ENCODE assay signal across 8 cellular contexts in the genomic region with DNA sequence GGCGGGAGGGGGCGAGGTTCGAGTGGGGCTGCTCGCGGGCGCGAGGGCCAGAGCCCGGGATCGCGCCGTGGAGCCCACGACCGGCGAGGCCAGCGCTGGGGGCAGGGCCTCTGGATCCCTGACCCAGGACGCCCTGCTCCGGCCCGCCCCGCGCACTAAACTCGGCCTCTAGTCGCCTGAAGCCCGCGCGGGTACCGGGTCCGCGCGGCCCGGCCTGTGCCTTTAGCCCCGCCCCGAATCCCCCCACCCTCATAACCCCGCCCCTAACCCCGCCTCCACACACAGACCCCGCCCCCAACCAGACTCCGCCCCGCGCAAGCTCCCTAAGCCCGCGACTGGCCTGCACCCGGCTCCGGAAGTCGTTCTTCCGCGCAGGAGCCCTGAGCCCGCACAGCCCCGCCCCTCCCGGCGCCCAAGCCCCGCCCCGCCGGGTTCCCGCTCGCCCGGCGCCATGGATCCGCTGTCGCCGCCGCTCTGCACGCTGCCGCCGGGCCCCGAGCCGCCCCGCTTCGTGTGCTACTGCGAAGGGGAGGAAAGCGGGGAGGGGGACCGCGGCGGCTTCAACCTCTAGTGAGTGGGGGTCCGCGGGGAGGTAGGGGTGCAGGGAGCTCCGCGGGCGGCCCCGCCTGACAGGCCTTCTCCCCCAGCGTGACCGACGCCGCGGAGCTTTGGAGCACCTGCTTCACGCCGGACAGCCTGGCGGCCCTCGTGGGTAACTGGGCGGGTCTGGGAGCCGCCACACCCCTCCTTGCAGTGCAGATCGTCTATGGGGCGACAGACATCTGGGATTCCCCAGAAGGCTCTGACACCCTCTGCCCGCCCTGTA. TPM values are rescaled to one million over a fixed set of nuclear protein-coding genes. Genes with fewer than 3 reads are reported as not detected.
DNase-seq lines count a peak whose midpoint lies in the region; ATAC-seq and TF ChIP-seq lines count a peak whose summit lies in the region.

A gene with protein sequence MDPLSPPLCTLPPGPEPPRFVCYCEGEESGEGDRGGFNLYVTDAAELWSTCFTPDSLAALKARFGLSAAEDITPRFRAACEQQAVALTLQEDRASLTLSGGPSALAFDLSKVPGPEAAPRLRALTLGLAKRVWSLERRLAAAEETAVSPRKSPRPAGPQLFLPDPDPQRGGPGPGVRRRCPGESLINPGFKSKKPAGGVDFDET (plus strand): TSS at position 430 of the 826 bp plus-strand sequence. CDS start 22 bp downstream, at position 452.

- H3K9ac ChIP-seq in ES-I3 (ENCODE audit: low read depth, low read length) = peak within 1 kb of the TSS; percentile 89
- H3K9ac ChIP-seq in neuronal stem cell (ENCODE audit: low read depth, low read length, poor library complexity) = peak within 1 kb of the TSS; percentile 96
- peak within 1 kb of the TSS; percentile 63 to 88 (median 70) for H3K9ac ChIP-seq in subcutaneous abdominal adipose tissue (ENCODE audit: low read length in 5 of 5)

- H2AFZ ChIP-seq in GM23338 = no peak within 1 kb of the TSS
- H2AFZ ChIP-seq in neuronal stem cell (ENCODE audit: low read length) = peak within 1 kb of the TSS; percentile 96

- peak within 1 kb of the TSS; percentile 22 for H2BK12ac ChIP-seq in neuronal stem cell (ENCODE audit: low read length)

- WGBS in neuronal stem cell (ENCODE audit: extremely low coverage in 2 of 2, insufficient read length in 2 of 2, insufficient replicate concordance in 1 of 2), 2 donors = no CpG with 5 or more reads among the region's 92 CpGs

- no peak within 1 kb of the TSS for H3K27ac Mint-ChIP-seq in GM23338

- no peak for TF ChIP-seq CTCF in GM23338 (conservative IDR thresholded peaks at IDR 0.05; ENCODE audit: low read depth in 2 of 2)
- TF ChIP-seq CTCF in LNCaP clone FGC (IDR thresholded peaks at IDR 0.05; ENCODE audit: control insufficient read depth, extremely low read depth, insufficient read depth) = no peak

- no peaks in the 10 kb centered on the region; the same call in 2 of the 3 replicates for H3K36me3 Mint-ChIP-seq in GM23338 (ENCODE audit: low read depth)

- peak within 1 kb of the TSS; percentile 1 for H2BK5ac ChIP-seq in neuronal stem cell (ENCODE audit: low read length)

- H3K9me3 ChIP-seq in ES-I3 (ENCODE audit: control insufficient read depth, insufficient read depth, low read length) (peaks cover 4% of the 10 kb centered on the region; the same call in 1 of the 2 replicates), SJSA1 (replicated peaks) (peaks cover 13% of the 10 kb centered on the region), neuronal stem cell (replicated peaks in 1 of 2; ENCODE audit: control insufficient read depth in 2 of 2, insufficient read depth in 1 of 2, low read depth in 1 of 2, low read length in 2 of 2) (peaks cover 8 to 13% of the 10 kb centered on the region in 2 donors), subcutaneous abdominal adipose tissue (ENCODE audit: control insufficient read depth in 5 of 5, low read length in 5 of 5) (peaks cover 0 to 4% (median 0%) of the 10 kb centered on the region in 5 donors)

- peaks cover 29% of the 10 kb centered on the region for H3K27me3 Mint-ChIP-seq in GM23338 (ENCODE audit: insufficient read depth, low read depth, poor library complexity)

- H3K36me3 ChIP-seq in ES-I3 (ENCODE audit: insufficient read depth, low read length) (no peaks in the 10 kb centered on the region), GM23338 (ENCODE audit: insufficient read depth) (no peaks in the 10 kb centered on the region), SJSA1 (no peaks in the 10 kb centered on the region), neuronal stem cell (replicated peaks in 1 of 2; ENCODE audit: control insufficient read depth in 2 of 2, insufficient read depth in 2 of 2, low read length in 2 of 2) (peaks cover 6 to 15% of the 10 kb centered on the region in 2 donors), subcutaneous abdominal adipose tissue (ENCODE audit: control insufficient read depth in 5 of 5, insufficient read depth in 5 of 5, low read length in 5 of 5) (peaks cover 0 to 7% (median 4%) of the 10 kb centered on the region in 5 donors)

- H3K79me2 ChIP-seq in GM23338 (replicated peaks; ENCODE audit: insufficient read depth) = no peaks in the 10 kb centered on the region

- peak within 1 kb of the TSS; percentile 94 for H3K18ac ChIP-seq in neuronal stem cell (ENCODE audit: low read length)

- H4K8ac ChIP-seq in neuronal stem cell (ENCODE audit: low read depth, low read length) = no peak within 1 kb of the TSS

- no peaks in the 10 kb centered on the region for H4K20me1 ChIP-seq in GM23338 (replicated peaks; ENCODE audit: insufficient read depth)

- peak within 1 kb of the TSS; percentile 80 for H3K4me3 Mint-ChIP-seq in GM23338

- H3K27me3 ChIP-seq in GM23338 (ENCODE audit: insufficient read depth) (peaks cover 45% of the 10 kb centered on the region), SJSA1 (replicated peaks) (no peaks in the 10 kb centered on the region), neuronal stem cell (ENCODE audit: control insufficient read depth in 3 of 3, insufficient read depth in 3 of 3, low read depth in 1 of 3, low read length in 3 of 3) (peaks cover 0 to 5% (median 2%) of the 10 kb centered on the region in 3 experiments), subcutaneous abdominal adipose tissue (ENCODE audit: control insufficient read depth in 5 of 5, insufficient read depth in 4 of 5, low read length in 5 of 5) (peaks cover 8 to 23% (median 18%) of the 10 kb centered on the region in 5 donors)

- H3K4me3 ChIP-seq in GM23338 (peak within 1 kb of the TSS; percentile 86), LNCaP clone FGC (ENCODE audit: low read depth, low read length) (peak within 1 kb of the TSS; percentile 92), SJSA1 (peak within 1 kb of the TSS; percentile 44), neuronal stem cell (ENCODE audit: low read length in 2 of 2) (peak within 1 kb of the TSS; percentile 85 to 97), subcutaneous abdominal adipose tissue (ENCODE audit: low read depth in 1 of 5, low read length in 5 of 5) (peak within 1 kb of the TSS; percentile 69 to 86 (median 73))

- H2AK5ac ChIP-seq in neuronal stem cell (ENCODE audit: low read depth, low read length) = peak within 1 kb of the TSS; percentile 88

- H3K4me2 ChIP-seq in GM23338 = peak within 1 kb of the TSS; percentile 88
- H3K4me2 ChIP-seq in neuronal stem cell (ENCODE audit: insufficient read depth, low read length, poor library complexity, severe bottlenecking) = peak within 1 kb of the TSS; percentile 85

- H3K9me2 ChIP-seq in GM23338 (ENCODE audit: insufficient read depth) = no peaks in the 10 kb centered on the region

- peak within 1 kb of the TSS; percentile 81 for H2BK15ac ChIP-seq in neuronal stem cell (ENCODE audit: low read length)

- no peaks in the 10 kb centered on the region for H3F3A ChIP-seq in GM23338 (replicated peaks; ENCODE audit: low read depth)

- H2BK120ac ChIP-seq in neuronal stem cell (ENCODE audit: low read depth, low read length) = no peak within 1 kb of the TSS

- peaks cover 9% of the 10 kb centered on the region for H3K79me1 ChIP-seq in neuronal stem cell (ENCODE audit: low read depth, low read length)

- peak within 1 kb of the TSS; percentile 85 for H4K91ac ChIP-seq in neuronal stem cell (ENCODE audit: low read depth, low read length, poor library complexity)

- H3K9me3 Mint-ChIP-seq in GM23338 = peaks cover 10% of the 10 kb centered on the region

- H3K27ac ChIP-seq in GM23338 (ENCODE audit: low read depth) = no peak within 1 kb of the TSS
- H3K27ac ChIP-seq in SJSA1 = no peak within 1 kb of the TSS
- no peak within 1 kb of the TSS for H3K27ac ChIP-seq in neuronal stem cell (replicated peaks; ENCODE audit: low read length)
- H3K27ac ChIP-seq in subcutaneous abdominal adipose tissue (ENCODE audit: low read depth, low read length) = no peak within 1 kb of the TSS

- no peak within 1 kb of the TSS for H3K4ac ChIP-seq in neuronal stem cell (ENCODE audit: low read length)

- ATAC-seq in GM23338 = peak; percentile 65

- peaks cover 2% of the 10 kb centered on the region; the same call in 1 of the 2 replicates for H3K4me1 ChIP-seq in ES-I3 (ENCODE audit: insufficient read depth, low read length)
- H3K4me1 ChIP-seq in GM23338 (ENCODE audit: insufficient read depth) = peaks cover 5% of the 10 kb centered on the region; the same call in 1 of the 2 replicates
- H3K4me1 ChIP-seq in SJSA1 (replicated peaks) = peaks cover 23% of the 10 kb centered on the region
- peaks cover 4 to 18% of the 10 kb centered on the region in 2 donors for H3K4me1 ChIP-seq in neuronal stem cell (ENCODE audit: control insufficient read depth in 2 of 2, insufficient read depth in 1 of 2, low read depth in 1 of 2, low read length in 2 of 2)
- H3K4me1 ChIP-seq in subcutaneous abdominal adipose tissue (ENCODE audit: control insufficient read depth in 5 of 5, insufficient read depth in 5 of 5, low read length in 5 of 5) = peaks cover 1 to 36% (median 29%) of the 10 kb centered on the region in 5 donors

- peak within 1 kb of the TSS; percentile 75 for H3K14ac ChIP-seq in neuronal stem cell (ENCODE audit: low read length)

- no peaks in the 10 kb centered on the region; the same call in 2 of the 3 replicates for H3K4me1 Mint-ChIP-seq in GM23338

- H3K23ac ChIP-seq in neuronal stem cell (ENCODE audit: low read depth, low read length, poor library complexity) = peak within 1 kb of the TSS; percentile 75

- DNase-seq in GM23338 (ENCODE audit: low spot score) = peak; percentile 93
- DNase-seq in LNCaP clone FGC (ENCODE audit: low read depth) = peak; percentile 52
- DNase-seq in SJSA1 (ENCODE audit: low read depth in 1 of 2, low spot score in 2 of 2) = peak; percentile 37 to 74
- DNase-seq in activated gamma-delta T cell treated with anti-CD3 and anti-CD28 coated beads, Interleukin-2, amount 50 U/mL, for 16 hours (ENCODE audit: low read depth) = peak; percentile 91
- peak; percentile 61 for DNase-seq in foreskin melanocyte
- peak; percentile 86 for DNase-seq in neuronal stem cell (ENCODE audit: low spot score)

TF ChIP-seq in GM23338, 12 proteins besides CTCF, POLR2A, EP300 and RAD21:
- TF ChIP-seq JUNB (IDR thresholded peaks at IDR 0.05; ENCODE audit: unreplicated experiment) (no peak), POLR2AphosphoS5 (IDR thresholded peaks at IDR 0.05; ENCODE audit: low read depth) (peak; percentile 70), STAT1 (IDR thresholded peaks at IDR 0.05; ENCODE audit: unreplicated experiment) (no peak)
TF ChIP-seq in GM23338: peak in this region for 1.

RNA-seq across cellular contexts. Expression of the gene that starts here (rescaled TPM):
- 33.9 and 71.5 TPM in 2 replicates for total RNA-seq in GM23338 (2014; rRNA removed; shearing (Covaris generic))
- 86.0 and 88.3 TPM in 2 replicates for polyA plus RNA-seq in GM23338 (2016; fragmentation: Nextera tagmentation; extraction: Ambion mirVana)
- total RNA-seq in SJSA1 (2014; rRNA removed; shearing (Covaris generic)) = 14.5 and 15.1 TPM in 2 replicates
- 57.4 TPM for polyA plus RNA-seq in neuronal stem cell (2013, experiment 1 of 2)
- polyA plus RNA-seq in neuronal stem cell (2013, experiment 2 of 2) = 58.1 TPM
